17 cellular contexts compared by ENCODE assay signal in the genomic region with DNA sequence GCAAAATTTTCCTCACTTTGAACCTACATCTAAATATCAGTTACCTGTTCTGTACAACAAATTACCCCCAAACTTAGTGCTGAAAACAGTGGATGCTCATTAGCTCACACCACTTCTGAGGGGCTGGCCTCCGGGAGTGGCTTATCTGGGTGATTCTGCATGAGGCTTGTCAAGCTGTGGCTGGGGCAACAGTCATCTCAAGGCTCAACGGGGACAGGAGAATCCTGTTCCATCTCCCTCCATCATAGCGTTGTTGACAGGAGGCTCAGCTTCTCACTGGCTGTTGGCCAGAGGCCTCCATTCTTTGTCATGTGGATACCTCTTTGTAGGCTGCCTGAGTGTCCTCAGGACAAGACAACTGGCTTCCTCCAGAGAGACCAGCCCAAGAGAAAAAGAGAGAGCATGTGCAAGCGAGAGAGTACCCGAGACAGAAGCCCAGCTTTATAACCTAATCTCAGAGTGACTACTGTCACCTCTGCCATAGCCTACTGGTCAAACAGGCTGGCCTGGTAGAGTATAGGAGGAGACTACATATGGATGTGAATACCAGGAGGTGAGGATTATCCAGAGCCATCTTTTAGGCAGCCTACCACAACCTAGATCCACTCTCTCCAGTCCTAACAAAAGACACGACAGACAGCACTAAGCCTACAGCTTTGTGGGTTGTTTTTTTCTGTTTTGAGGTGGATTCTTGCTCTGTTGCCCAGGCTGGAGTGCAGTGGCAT.
DNase-seq lines count a peak whose midpoint lies in the region; TF ChIP-seq lines count a peak whose summit lies in the region.
"Had no signal": no experiment of that assay in that cellular context is flagged by ENCODE, and none has a peak within 500 bp of the region (broad histone marks: within the 10 kb centered on the region; RNA-seq: fewer than 3 reads in every experiment).

No MANE protein-coding gene starts in this region.

- H3K27me3 Mint-ChIP-seq in CD14-positive monocyte (ENCODE audit: low read depth in 3 of 3), result peaks cover 0 to 1% (median 0%) of the 10 kb centered on the region in 3 donors

- H3K27ac ChIP-seq in C4-2B, result peak overlapping the region; percentile 94
- H3K27ac ChIP-seq in VCaP, result peak overlapping the region; percentile 87
- H3K27ac ChIP-seq in prostate gland, result peak overlapping the region; percentile 6 to 76
- H3K27ac ChIP-seq: Peyer's patch had no signal

- H3K4me1 Mint-ChIP-seq in CD14-positive monocyte, result peaks cover 5% of the 10 kb centered on the region
- H3K4me1 Mint-ChIP-seq: CD4-positive, alpha-beta memory T cell had no signal

- TF ChIP-seq CTCF in C4-2B (conservative IDR thresholded peaks at IDR 0.05) (no peak), VCaP (conservative IDR thresholded peaks at IDR 0.05) (no peak), prostate gland (IDR thresholded peaks at IDR 0.05) (no peak), CD14-positive monocyte (IDR thresholded peaks at IDR 0.05) (no peak)

- no peaks in the 10 kb centered on the region for H3K9me3 ChIP-seq in prostate gland
- H3K9me3 ChIP-seq: Peyer's patch had no signal

- peaks cover 0 to 3% (median 0%) of the 10 kb centered on the region in 7 donors for H3K9me3 Mint-ChIP-seq in CD14-positive monocyte
- H3K9me3 Mint-ChIP-seq: CD4-positive, alpha-beta memory T cell had no signal

- 85% methylated on average over 6 of the region's 6 CpGs for WGBS in prostate gland

- no peak for TF ChIP-seq POLR2A in prostate gland (IDR thresholded peaks at IDR 0.05)

- no peak overlapping the region for H3K4me3 ChIP-seq in prostate gland
- H3K4me3 ChIP-seq: GM12878, Peyer's patch had no signal

- H3K27me3 ChIP-seq in prostate gland (replicated peaks; ENCODE audit: insufficient read depth), result no peaks in the 10 kb centered on the region
- H3K27me3 ChIP-seq: Peyer's patch had no signal

- intact Hi-C loops in prostate gland (cut with DNase I), result no loop called here
- intact Hi-C loops in CD14-positive monocyte (cut with micrococcal nuclease), result no loop called here

- no peaks in the 10 kb centered on the region for H3K36me3 Mint-ChIP-seq in CD14-positive monocyte
- H3K36me3 Mint-ChIP-seq: CD4-positive, alpha-beta memory T cell had no signal

- no peaks in the 10 kb centered on the region for H3K36me3 ChIP-seq in prostate gland
- H3K36me3 ChIP-seq: Peyer's patch had no signal

- no peak overlapping the region for H3K4me3 Mint-ChIP-seq in CD14-positive monocyte
- H3K4me3 Mint-ChIP-seq: CD4-positive, alpha-beta memory T cell had no signal

- peak; percentile 40 for DNase-seq in islet precursor cell
- no peak for DNase-seq in prostate gland (ENCODE audit: low spot score)
- DNase-seq in T-helper 2 cell, result no peak
- no peak for DNase-seq in CD14-positive monocyte (ENCODE audit: low spot score)
- no peak for DNase-seq in ureter (ENCODE audit: low spot score)
- DNase-seq: CD4-positive, alpha-beta memory T cell; DND-41; NCI-H1092; NCI-H1436; NCI-H2029 treated with DMSO at 0.1 percent for 48 hours; NCI-H226; NCI-H510A treated with DMSO at 0.1 percent for 48 hours; NCI-H82; Peyer's patch had no signal

- peaks cover 11% of the 10 kb centered on the region for H3K4me1 ChIP-seq in prostate gland (replicated peaks)
- H3K4me1 ChIP-seq: Peyer's patch had no signal

- H3K27ac Mint-ChIP-seq in CD14-positive monocyte, result peak overlapping the region in 1 of 7 donors; percentile 4
- H3K27ac Mint-ChIP-seq: CD4-positive, alpha-beta memory T cell had no signal

Comparison
In these comparisons a context has a peak if more than half of its experiments do, and no peak if none do; other contexts are left out.
1. H3K27ac ChIP-seq: peak in every context shown above with its lines; median percentile 94 in C4-2B; 87 in VCaP; 41 in prostate gland.